Comparison of ENCODE assay signal across 19 cellular contexts in genomic region chr7:562394-562675, GRCh38. TPM values are rescaled to one million over a fixed set of nuclear protein-coding genes. Genes with fewer than 3 reads are reported as not detected.
DNase-seq lines count a peak whose midpoint lies in the region; ATAC-seq, FAIRE-seq and TF ChIP-seq lines count a peak whose summit lies in the region.
"Had no signal": no experiment of that assay in that cellular context is flagged by ENCODE, and none has a peak within 500 bp of the region (broad histone marks: within the 10 kb centered on the region; RNA-seq: fewer than 3 reads in every experiment).

No MANE protein-coding gene starts in this region.

- DNase-seq in activated T-cell treated with anti-CD3 and anti-CD28 coated beads, Interleukin-2, amount 50 U/mL, for 24 hours: no peak
- no peak for DNase-seq in activated T-cell treated with anti-CD3 and anti-CD28 coated beads for 4 hours
- peak; percentile 58 for DNase-seq in HK-2 (ENCODE audit: unreplicated experiment)
- DNase-seq in glutamatergic neuron: no peak
- peak in 3 of 6 donors; percentile 35 to 59 (median 48) for DNase-seq in pancreas
- DNase-seq in NCI-H345 (lab: John Stamatoyannopoulos, UW): no peak
- no peak for DNase-seq in medulla oblongata (ENCODE audit: extremely low spot score)
- no peak for DNase-seq in RCC 7860 (ENCODE audit: low spot score)
- DNase-seq: Caco-2; CD4-positive, alpha-beta T cell; DMS153; NCI-H1417; NCI-H187; NCI-H226; NCI-H526; PC-3 had no signal

- no peaks in the 10 kb centered on the region for H3K36me3 ChIP-seq in pancreas

- H3K9me3 Mint-ChIP-seq in activated T-cell treated with anti-CD3 and anti-CD28 coated beads, Interleukin-2, amount 50 U/mL, for 24 hours: no peaks in the 10 kb centered on the region
- peaks cover 3% of the 10 kb centered on the region for H3K9me3 Mint-ChIP-seq in glutamatergic neuron (ENCODE audit: unreplicated experiment)
- H3K9me3 Mint-ChIP-seq: CD4-positive, alpha-beta T cell had no signal

- peaks cover 6% of the 10 kb centered on the region for H3K4me1 Mint-ChIP-seq in activated T-cell treated with anti-CD3 and anti-CD28 coated beads, Interleukin-2, amount 50 U/mL, for 24 hours (ENCODE audit: low read depth)
- H3K4me1 Mint-ChIP-seq in glutamatergic neuron (ENCODE audit: low read depth, unreplicated experiment): no peaks in the 10 kb centered on the region
- H3K4me1 Mint-ChIP-seq: B cell had no signal

- peaks cover 14% of the 10 kb centered on the region for H3K36me3 Mint-ChIP-seq in activated T-cell treated with anti-CD3 and anti-CD28 coated beads, Interleukin-2, amount 50 U/mL, for 24 hours (ENCODE audit: low read depth)
- no peaks in the 10 kb centered on the region for H3K36me3 Mint-ChIP-seq in glutamatergic neuron (ENCODE audit: unreplicated experiment)

- peak overlapping the region in 3 of 4 donors; percentile 68 to 78 (median 75) for H3K27ac ChIP-seq in pancreas
- H3K27ac ChIP-seq: KMS-11 had no signal

- peak overlapping the region; percentile 2 for H3K27ac Mint-ChIP-seq in activated T-cell treated with anti-CD3 and anti-CD28 coated beads, Interleukin-2, amount 50 U/mL, for 24 hours
- H3K27ac Mint-ChIP-seq in glutamatergic neuron (ENCODE audit: unreplicated experiment): peak overlapping the region; percentile 28
- H3K27ac Mint-ChIP-seq: B cell; CD4-positive, alpha-beta T cell had no signal

- ATAC-seq in pancreas: peak; percentile 5 to 30 (median 10)
- ATAC-seq: GM12878, PC-3 had no signal

- peak overlapping the region in 1 of 4 donors; percentile 20 for H3K4me3 ChIP-seq in pancreas
- H3K4me3 ChIP-seq: GM12878 had no signal

- peaks cover 5 to 9% (median 8%) of the 10 kb centered on the region in 3 donors for H3K4me1 ChIP-seq in pancreas
- H3K4me1 ChIP-seq: Caco-2 had no signal

- intact Hi-C loops in pancreas (cut with DNase I): no loop called here

- H3K9me3 ChIP-seq in pancreas: no peaks in the 10 kb centered on the region

- no peaks in the 10 kb centered on the region for H3K27me3 ChIP-seq in pancreas

- no peaks in the 10 kb centered on the region for H3K27me3 Mint-ChIP-seq in activated T-cell treated with anti-CD3 and anti-CD28 coated beads, Interleukin-2, amount 50 U/mL, for 24 hours
- H3K27me3 Mint-ChIP-seq in glutamatergic neuron (ENCODE audit: unreplicated experiment): peaks cover 11% of the 10 kb centered on the region
- H3K27me3 Mint-ChIP-seq: B cell; CD4-positive, alpha-beta T cell had no signal

- TF ChIP-seq CTCF in glutamatergic neuron (IDR thresholded peaks at IDR 0.05; ENCODE audit: partially characterized antibody, unreplicated experiment) (no peak), pancreas (IDR thresholded peaks at IDR 0.05) (no peak)

- H3K4me3 Mint-ChIP-seq in activated T-cell treated with anti-CD3 and anti-CD28 coated beads, Interleukin-2, amount 50 U/mL, for 24 hours: no peak overlapping the region
- no peak overlapping the region for H3K4me3 Mint-ChIP-seq in glutamatergic neuron (ENCODE audit: unreplicated experiment)
- H3K4me3 Mint-ChIP-seq: B cell; CD4-positive, alpha-beta T cell had no signal

- FAIRE-seq in pancreas (lab: Jason Lieb, UNC): no peak
- no peak for FAIRE-seq in RCC 7860 (lab: Jason Lieb, UNC)
- FAIRE-seq: GM12878 had no signal

- 66 to 81% methylated on average over 7 of the region's 7 CpGs for WGBS in pancreas, 2 donors

RNA-seq across cellular contexts. Expression of gene PDGFA, which starts 42.7 kb away (rescaled TPM):
- 7.6 TPM for total RNA-seq in glutamatergic neuron (ENCODE audit: unreplicated experiment)
- total RNA-seq in pancreas: 100 to 1,000 TPM in 1 of 6 donors, 10 to 100 TPM in 5; 54.1 to 175 (median 81.5) TPM
- 10 to 100 TPM; 53.3 to 60.4 TPM for polyA plus RNA-seq in pancreas
